ENCODE assay signal across 9 cellular contexts in genomic region chr17:74923538-74924249, GRCh38. TPM values are rescaled to one million over a fixed set of nuclear protein-coding genes. Genes with fewer than 3 reads are reported as not detected.
DNase-seq lines count a peak whose midpoint lies in the region; FAIRE-seq and TF ChIP-seq lines count a peak whose summit lies in the region.
"Had no signal": no experiment of that assay in that cellular context is flagged by ENCODE, and none has a peak within 500 bp of the region (broad histone marks: within the 10 kb centered on the region; RNA-seq: fewer than 3 reads in every experiment).

No MANE protein-coding gene starts in this region.

- no peaks in the 10 kb centered on the region for H3K36me3 ChIP-seq in endothelial cell of umbilical vein (ENCODE audit: control insufficient read depth in 2 of 2, extremely low read depth in 1 of 2, insufficient read depth in 2 of 2, low read length in 2 of 2)

- no peak overlapping the region for H3K4me3 ChIP-seq in endothelial cell of umbilical vein (replicated peaks in 1 of 3; ENCODE audit: insufficient read depth in 1 of 3, low read depth in 1 of 3, low read length in 3 of 3)

- peaks cover 44 to 45% of the 10 kb centered on the region in 2 experiments for H3K27me3 ChIP-seq in endothelial cell of umbilical vein (ENCODE audit: control insufficient read depth in 2 of 2, insufficient read depth in 2 of 2, low read length in 2 of 2)

- CTCF ChIA-PET in endothelial cell of umbilical vein (lab: Charles Lee), result interaction anchor here (0.6 to 3.0 kb wide), 12 partner anchors 10 to 347 kb away, joined by 3 to 58 read pairs (median 3); partner anchors contain the start of gene MIF4GD

- H3K9me1 ChIP-seq in endothelial cell of umbilical vein (replicated peaks; ENCODE audit: control insufficient read depth, extremely low read depth, insufficient read depth, low read length), result no peaks in the 10 kb centered on the region

- no peaks in the 10 kb centered on the region for H4K20me1 ChIP-seq in endothelial cell of umbilical vein (replicated peaks; ENCODE audit: control insufficient read depth, extremely low read depth, insufficient read depth, low read length)

- no peak for TF ChIP-seq POLR2A in endothelial cell of umbilical vein (IDR thresholded peaks at IDR 0.05; ENCODE audit: low read depth, low read length)

- POLR2A ChIA-PET in endothelial cell of umbilical vein (lab: Charles Lee), result no interaction called here

- peak; percentile 31 to 32 for DNase-seq in NCI-H2081 (lab: John Stamatoyannopoulos, UW)
- no peak for DNase-seq in NCI-H2081 treated with DMSO at 0.1 percent for 48 hours (lab: John Stamatoyannopoulos, UW)
- DNase-seq in NCI-H460 (ENCODE audit: extremely low read depth, low read depth), result peak; percentile 43
- DNase-seq in activated CD8-positive, alpha-beta memory T cell treated with anti-CD3 and anti-CD28 coated beads, Interleukin-2, amount 50 U/mL, for 24 hours (ENCODE audit: extremely low read depth), result peak; percentile 13
- DNase-seq in endothelial cell of umbilical vein (ENCODE audit: low read depth, low spot score), result peak; percentile 39
- DNase-seq in mucosa of gallbladder (ENCODE audit: low spot score), result peak; percentile 70
- DNase-seq in stimulated activated CD8-positive, alpha-beta memory T cell treated with anti-CD3 and anti-CD28 coated beads, Interleukin-7, amount 100 ng/mL, for 24 hours (ENCODE audit: low read depth), result peak; percentile 43
- no peak for DNase-seq in COR-L47 (lab: John Stamatoyannopoulos, UW)

- no peak overlapping the region for H3K27ac ChIP-seq in endothelial cell of umbilical vein (ENCODE audit: insufficient read depth, low read depth, low read length)

- peak overlapping the region; percentile 13 for H3K4me2 ChIP-seq in endothelial cell of umbilical vein (ENCODE audit: insufficient read depth, low read length)

- intact Hi-C loops in endothelial cell of umbilical vein (cut with micrococcal nuclease), result loop anchor here (1.0 to 5.0 kb wide), 2 partner anchors 35 to 279 kb away; no protein-coding TSS in a partner anchor

- no TSS peak for BruUV-seq in endothelial cell of umbilical vein (replicated peaks; lab: Mats Ljungman, UMichigan)

- no peaks in the 10 kb centered on the region for H3K9me3 ChIP-seq in endothelial cell of umbilical vein (replicated peaks; ENCODE audit: control insufficient read depth, insufficient read depth, low read length)

- TF ChIP-seq CTCF in endothelial cell of umbilical vein (IDR thresholded peaks at IDR 0.05; ENCODE audit: extremely low read depth in 1 of 2, insufficient read depth in 1 of 2, low read depth in 1 of 2, low read length in 2 of 2), result peak; percentile 55 to 90

- H2AFZ ChIP-seq in endothelial cell of umbilical vein (ENCODE audit: low read depth, low read length), result peak overlapping the region; percentile 23

- peak; percentile 50 for FAIRE-seq in endothelial cell of umbilical vein (lab: Jason Lieb, UNC)
- FAIRE-seq: G401.6 had no signal

- H3K79me2 ChIP-seq in endothelial cell of umbilical vein (ENCODE audit: control insufficient read depth, insufficient read depth, low read length), result no peaks in the 10 kb centered on the region

- H3K4me1 ChIP-seq in endothelial cell of umbilical vein (ENCODE audit: control insufficient read depth, extremely low read depth, insufficient read depth, low read length), result peaks cover 4% of the 10 kb centered on the region

- no peak overlapping the region for H3K9ac ChIP-seq in endothelial cell of umbilical vein (replicated peaks; ENCODE audit: extremely low read depth, insufficient read depth, low read length)

- dilution Hi-C loops in endothelial cell of umbilical vein (cut with MboI; ENCODE audit: extremely low pct_ligation_motif_present, low sequenced_read_pairs), result no loop called here

TF ChIP-seq in endothelial cell of umbilical vein, 7 proteins besides CTCF, POLR2A, EP300 and RAD21:
- TF ChIP-seq JUN (IDR thresholded peaks at IDR 0.05; ENCODE audit: borderline replicate concordance, insufficient read depth, insufficient read length, low read depth) (no peak), MYC (IDR thresholded peaks at IDR 0.05; ENCODE audit: low read depth, low read length) (no peak), MAX (IDR thresholded peaks at IDR 0.05; ENCODE audit: insufficient read depth, insufficient read length) (peak; percentile 42)
TF ChIP-seq in endothelial cell of umbilical vein: peak in this region for 1.

RNA-seq across cellular contexts. Expression of gene OTOP2, which starts 0.4 kb away (rescaled TPM):
- total RNA-seq in NCI-H460 (2014; rRNA removed; shearing (Covaris generic)), result not detected in 2 replicates
- polyA plus RNA-seq in NCI-H460 (2014; cell fraction: nucleus; rRNA removed), result not detected in 2 replicates
- total RNA-seq in endothelial cell of umbilical vein (not detected in 2 replicates), mucosa of gallbladder (not detected)
- not detected in 2 replicates for polyA plus RNA-seq in endothelial cell of umbilical vein
- polyA plus RNA-seq in endothelial cell of umbilical vein (2011; cell fraction: cytosol; rRNA removed), result not detected in 2 replicates
- polyA plus RNA-seq in endothelial cell of umbilical vein (2011; cell fraction: nucleus; rRNA removed), result not detected in 2 replicates
- polyA plus RNA-seq in endothelial cell of umbilical vein (2012), result not detected in 2 replicates
- not detected in 2 replicates for polyA minus RNA-seq in endothelial cell of umbilical vein
- not detected for polyA minus RNA-seq in endothelial cell of umbilical vein (2011; cell fraction: cytosol; rRNA and poly(A)+ RNA removed)
- not detected in 2 replicates for polyA minus RNA-seq in endothelial cell of umbilical vein (2011; cell fraction: nucleus; rRNA and poly(A)+ RNA removed)

RNA-seq across cellular contexts. Expression of gene USH1G, which starts 0.6 kb away (rescaled TPM):
- total RNA-seq in NCI-H460 (2014; rRNA removed; shearing (Covaris generic)), result not detected in 2 replicates
- polyA plus RNA-seq in NCI-H460 (2014; cell fraction: nucleus; rRNA removed), result not detected in 2 replicates
- total RNA-seq in endothelial cell of umbilical vein (not detected in 2 replicates), mucosa of gallbladder (0.09 TPM)
- polyA plus RNA-seq in endothelial cell of umbilical vein, result not detected in 2 replicates
- not detected in 2 replicates for polyA plus RNA-seq in endothelial cell of umbilical vein (2011; cell fraction: cytosol; rRNA removed)
- polyA plus RNA-seq in endothelial cell of umbilical vein (2011; cell fraction: nucleus; rRNA removed), result not detected in 2 replicates
- not detected in 2 replicates for polyA plus RNA-seq in endothelial cell of umbilical vein (2012)
- polyA minus RNA-seq in endothelial cell of umbilical vein, result not detected in 2 replicates
- not detected for polyA minus RNA-seq in endothelial cell of umbilical vein (2011; cell fraction: cytosol; rRNA and poly(A)+ RNA removed)
- not detected in 2 replicates for polyA minus RNA-seq in endothelial cell of umbilical vein (2011; cell fraction: nucleus; rRNA and poly(A)+ RNA removed)

RNA-seq across cellular contexts. Expression of gene OTOP3, which starts 12.0 kb away (rescaled TPM):
- not detected in 2 replicates for total RNA-seq in NCI-H460 (2014; rRNA removed; shearing (Covaris generic))
- not detected in 2 replicates for polyA plus RNA-seq in NCI-H460 (2014; cell fraction: nucleus; rRNA removed)
- total RNA-seq in endothelial cell of umbilical vein, result not detected in 2 replicates
- polyA plus RNA-seq in endothelial cell of umbilical vein, result not detected in 2 replicates
- not detected in 2 replicates for polyA plus RNA-seq in endothelial cell of umbilical vein (2011; cell fraction: cytosol; rRNA removed)
- polyA plus RNA-seq in endothelial cell of umbilical vein (2011; cell fraction: nucleus; rRNA removed), result not detected in 2 replicates
- not detected in 2 replicates for polyA plus RNA-seq in endothelial cell of umbilical vein (2012)
- not detected in 2 replicates for polyA minus RNA-seq in endothelial cell of umbilical vein
- not detected for polyA minus RNA-seq in endothelial cell of umbilical vein (2011; cell fraction: cytosol; rRNA and poly(A)+ RNA removed)
- polyA minus RNA-seq in endothelial cell of umbilical vein (2011; cell fraction: nucleus; rRNA and poly(A)+ RNA removed), result not detected in 2 replicates
- total RNA-seq in mucosa of gallbladder, result not detected

RNA-seq across cellular contexts. Expression of gene FADS6, which starts 30.3 kb away (rescaled TPM):
- total RNA-seq in NCI-H460 (2014; rRNA removed; shearing (Covaris generic)), result not detected in 2 replicates
- not detected in 2 replicates for polyA plus RNA-seq in NCI-H460 (2014; cell fraction: nucleus; rRNA removed)
- total RNA-seq in endothelial cell of umbilical vein, result not detected in 2 replicates
- not detected in 2 replicates for polyA plus RNA-seq in endothelial cell of umbilical vein
- not detected in 2 replicates for polyA plus RNA-seq in endothelial cell of umbilical vein (2011; cell fraction: cytosol; rRNA removed)
- polyA plus RNA-seq in endothelial cell of umbilical vein (2011; cell fraction: nucleus; rRNA removed), result not detected in 2 replicates
- not detected in 2 replicates for polyA plus RNA-seq in endothelial cell of umbilical vein (2012)
- not detected in 2 replicates for polyA minus RNA-seq in endothelial cell of umbilical vein
- polyA minus RNA-seq in endothelial cell of umbilical vein (2011; cell fraction: cytosol; rRNA and poly(A)+ RNA removed), result not detected
- not detected in 2 replicates for polyA minus RNA-seq in endothelial cell of umbilical vein (2011; cell fraction: nucleus; rRNA and poly(A)+ RNA removed)
- total RNA-seq in mucosa of gallbladder, result 0.12 TPM

RNA-seq across cellular contexts. Expression of gene HID1, which starts 48.9 kb away (rescaled TPM):
- 5.0 and 8.2 TPM in 2 replicates for total RNA-seq in NCI-H460 (2014; rRNA removed; shearing (Covaris generic))
- 3.6 and 8.6 TPM in 2 replicates for polyA plus RNA-seq in NCI-H460 (2014; cell fraction: nucleus; rRNA removed)
- total RNA-seq in endothelial cell of umbilical vein (36.8 and 41.4 TPM in 2 replicates), mucosa of gallbladder (186 TPM)
- polyA plus RNA-seq in endothelial cell of umbilical vein, result 53.3 and 63.4 TPM in 2 replicates
- 16.2 and 17.1 TPM in 2 replicates for polyA plus RNA-seq in endothelial cell of umbilical vein (2011; cell fraction: cytosol; rRNA removed)
- polyA plus RNA-seq in endothelial cell of umbilical vein (2011; cell fraction: nucleus; rRNA removed), result 100 and 124 TPM in 2 replicates
- polyA plus RNA-seq in endothelial cell of umbilical vein (2012), result 17.8 and 33.6 TPM in 2 replicates
- polyA minus RNA-seq in endothelial cell of umbilical vein, result 33.5 and 35.6 TPM in 2 replicates
- polyA minus RNA-seq in endothelial cell of umbilical vein (2011; cell fraction: cytosol; rRNA and poly(A)+ RNA removed), result not detected
- polyA minus RNA-seq in endothelial cell of umbilical vein (2011; cell fraction: nucleus; rRNA and poly(A)+ RNA removed), result 27.6 and 29.5 TPM in 2 replicates

Comparison
In these comparisons a context has a peak if more than half of its experiments do, and no peak if none do; other contexts are left out.
1. DNase-seq: peak in NCI-H2081 (2 of 2), NCI-H460 (single experiment), activated CD8-positive, alpha-beta memory T cell treated with anti-CD3 and anti-CD28 coated beads, Interleukin-2, amount 50 U/mL, for 24 hours (single experiment), endothelial cell of umbilical vein (single experiment), mucosa of gallbladder (single experiment) and stimulated activated CD8-positive, alpha-beta memory T cell treated with anti-CD3 and anti-CD28 coated beads, Interleukin-7, amount 100 ng/mL, for 24 hours (single experiment); none in NCI-H2081 treated with DMSO at 0.1 percent for 48 hours (single experiment) and COR-L47 (single experiment).